In genomic region chr19:50823389-50824042, GRCh38 we compare ENCODE assay signal across 32 cellular contexts. TPM values are rescaled to one million over a fixed set of nuclear protein-coding genes. Genes with fewer than 3 reads are reported as not detected.
DNase-seq lines count a peak whose midpoint lies in the region; ATAC-seq, FAIRE-seq and TF ChIP-seq lines count a peak whose summit lies in the region.
"Had no signal": no experiment of that assay in that cellular context is flagged by ENCODE, and none has a peak within 500 bp of the region (broad histone marks: within the 10 kb centered on the region; RNA-seq: fewer than 3 reads in every experiment).

TSS of gene KLK1 (minus strand) at chr19:50823787. CDS start at chr19:50823748, 39 bp downstream.

- H3K79me1 ChIP-seq in trophoblast cell (ENCODE audit: low read length): no peaks in the 10 kb centered on the region
- H3K79me1 ChIP-seq in mesenchymal stem cell (replicated peaks; ENCODE audit: low read length, poor library complexity, severe bottlenecking): no peaks in the 10 kb centered on the region

- H2BK5ac ChIP-seq in trophoblast cell (ENCODE audit: low read depth, low read length, poor library complexity) (no peak within 1 kb of the TSS), mesenchymal stem cell (ENCODE audit: low read depth, low read length, poor library complexity, severe bottlenecking) (no peak within 1 kb of the TSS)

- H2BK120ac ChIP-seq in trophoblast cell (ENCODE audit: insufficient read depth, low read length, poor library complexity) (no peak within 1 kb of the TSS), mesenchymal stem cell (ENCODE audit: low read depth, low read length) (no peak within 1 kb of the TSS)

- H3K9me3 Mint-ChIP-seq in CD8-positive, alpha-beta memory T cell: peaks cover 0 to 2% (median 0%) of the 10 kb centered on the region in 5 donors
- H3K9me3 Mint-ChIP-seq in T-cell: no peaks in the 10 kb centered on the region
- H3K9me3 Mint-ChIP-seq: activated CD4-positive, alpha-beta memory T cell treated with anti-CD3 and anti-CD28 coated beads for 36 hours; effector memory CD8-positive, alpha-beta T cell; stimulated activated naive CD8-positive, alpha-beta T cell treated with anti-CD3 and anti-CD28 coated beads, Interleukin-15, Interleukin-2, amounts not matched to agents 100 ng/mL and 50 ng/mL, for 24 hours had no signal

- H3K36me3 ChIP-seq in CD8-positive, alpha-beta memory T cell (ENCODE audit: insufficient read depth, low read length): no peaks in the 10 kb centered on the region
- H3K36me3 ChIP-seq in Peyer's patch (no peaks in the 10 kb centered on the region), small intestine (ENCODE audit: control insufficient read depth in 2 of 2, insufficient read depth in 2 of 2, low read length in 2 of 2) (no peaks in the 10 kb centered on the region), trophoblast cell (ENCODE audit: control insufficient read depth in 1 of 2, insufficient read depth in 2 of 2, low read length in 2 of 2) (no peaks in the 10 kb centered on the region), mesenchymal stem cell (ENCODE audit: control insufficient read depth in 1 of 2, insufficient read depth in 2 of 2, low read depth in 1 of 2, low read length in 2 of 2) (no peaks in the 10 kb centered on the region)
- H3K36me3 ChIP-seq: BE2C, prostate gland had no signal

- POLR2A ChIA-PET in CD8-positive, alpha-beta memory T cell (lab: Charles Lee): no interaction called here
- POLR2A ChIA-PET in T-cell (lab: Charles Lee): no interaction called here

- H2AK5ac ChIP-seq in trophoblast cell (ENCODE audit: low read length) (no peak within 1 kb of the TSS), mesenchymal stem cell (ENCODE audit: low read length, severe bottlenecking) (no peak within 1 kb of the TSS)

- H3K27me3 ChIP-seq in CD8-positive, alpha-beta memory T cell (ENCODE audit: insufficient read depth, low read length, poor library complexity, severe bottlenecking): peaks cover 20% of the 10 kb centered on the region
- no peaks in the 10 kb centered on the region for H3K27me3 ChIP-seq in Peyer's patch
- peaks cover 0 to 16% of the 10 kb centered on the region in 2 donors for H3K27me3 ChIP-seq in small intestine (ENCODE audit: control insufficient read depth in 2 of 2, insufficient read depth in 2 of 2, low read length in 2 of 2)
- H3K27me3 ChIP-seq in trophoblast cell (ENCODE audit: insufficient read depth, low read length): peaks cover 19% of the 10 kb centered on the region
- peaks cover 34 to 63% of the 10 kb centered on the region in 2 experiments for H3K27me3 ChIP-seq in mesenchymal stem cell (ENCODE audit: control insufficient read depth in 1 of 2, insufficient read depth in 1 of 2, low read length in 2 of 2)
- H3K27me3 ChIP-seq: BE2C had no signal

- ATAC-seq in T-cell (replicated peaks in 1 of 4): no peak
- ATAC-seq: effector memory CD8-positive, alpha-beta T cell; HepG2; PC-3 had no signal

- H2BK12ac ChIP-seq in trophoblast cell (ENCODE audit: low read length): no peak within 1 kb of the TSS
- H2BK12ac ChIP-seq in mesenchymal stem cell (ENCODE audit: low read length in 2 of 2): no peak within 1 kb of the TSS

- FAIRE-seq in small intestine (lab: Jason Lieb, UNC): no peak
- FAIRE-seq: bronchial epithelial cell, colon, HepG2 had no signal

- H3K9me3 ChIP-seq in CD8-positive, alpha-beta memory T cell (ENCODE audit: low read length): no peaks in the 10 kb centered on the region
- H3K9me3 ChIP-seq in Peyer's patch (no peaks in the 10 kb centered on the region), small intestine (ENCODE audit: control insufficient read depth, low read depth) (no peaks in the 10 kb centered on the region), trophoblast cell (ENCODE audit: insufficient read depth, low read depth, low read length) (peaks cover 19% of the 10 kb centered on the region), mesenchymal stem cell (ENCODE audit: control insufficient read depth, low read length) (no peaks in the 10 kb centered on the region)
- H3K9me3 ChIP-seq: BE2C, prostate gland had no signal

- H3K27ac ChIP-seq in CD8-positive, alpha-beta memory T cell (ENCODE audit: low read depth, low read length): peak within 1 kb of the TSS; percentile 57
- H3K27ac ChIP-seq in Peyer's patch (peak within 1 kb of the TSS in 2 of 4 donors; percentile 56 to 62), small intestine (ENCODE audit: low read depth in 1 of 2, low read length in 1 of 2) (no peak within 1 kb of the TSS), trophoblast cell (ENCODE audit: low read depth, low read length) (no peak within 1 kb of the TSS), mesenchymal stem cell (ENCODE audit: low read length, poor library complexity, severe bottlenecking) (no peak within 1 kb of the TSS)
- H3K27ac ChIP-seq: GM23248, prostate gland had no signal

- TF ChIP-seq CTCF in Peyer's patch (IDR thresholded peaks at IDR 0.05): no peak

- no peaks in the 10 kb centered on the region for H3K79me2 ChIP-seq in trophoblast cell (ENCODE audit: control insufficient read depth, insufficient read depth, low read length, poor library complexity)

- CTCF ChIA-PET in CD8-positive, alpha-beta memory T cell (lab: Charles Lee): no interaction called here
- CTCF ChIA-PET in T-cell (lab: Charles Lee): interaction anchor here in 1 of 2 donors (0.5 kb wide), 1 partner anchor 281 kb away, joined by 3 read pairs; no protein-coding TSS in a partner anchor

- no peak within 1 kb of the TSS for H4K12ac ChIP-seq in trophoblast cell (ENCODE audit: low read depth, low read length)

- H3K27ac Mint-ChIP-seq in CD8-positive, alpha-beta memory T cell: peak within 1 kb of the TSS in 1 of 8 donors; percentile 30
- H3K27ac Mint-ChIP-seq in T-cell: peak within 1 kb of the TSS in 1 of 2 donors; percentile 48
- H3K27ac Mint-ChIP-seq: activated CD4-positive, alpha-beta memory T cell treated with anti-CD3 and anti-CD28 coated beads for 36 hours; effector memory CD8-positive, alpha-beta T cell; stimulated activated naive CD8-positive, alpha-beta T cell treated with anti-CD3 and anti-CD28 coated beads, Interleukin-15, Interleukin-2, amounts not matched to agents 100 ng/mL and 50 ng/mL, for 24 hours had no signal

- WGBS in small intestine, 3 donors: 24 to 53% (median 26%) methylated on average over 13 to 14 of the region's 14 CpGs
- WGBS in trophoblast cell (ENCODE audit: extremely low coverage, insufficient coverage, insufficient read length): no CpG with 5 or more reads among the region's 14 CpGs
- 64% methylated on average over 9 of the region's 14 CpGs for WGBS in mesenchymal stem cell

- H3K4ac ChIP-seq in trophoblast cell (ENCODE audit: low read depth, low read length): no peak within 1 kb of the TSS
- H3K4ac ChIP-seq in mesenchymal stem cell (ENCODE audit: low read depth in 1 of 2, low read length in 2 of 2): no peak within 1 kb of the TSS

- H3K4me2 ChIP-seq in trophoblast cell (ENCODE audit: low read length) (no peak within 1 kb of the TSS), mesenchymal stem cell (ENCODE audit: low read length, poor library complexity, severe bottlenecking) (no peak within 1 kb of the TSS)

- peaks cover 5% of the 10 kb centered on the region for H3K4me1 ChIP-seq in CD8-positive, alpha-beta memory T cell (ENCODE audit: insufficient read depth, low read length)
- peaks cover 0 to 13% (median 7%) of the 10 kb centered on the region in 4 donors for H3K4me1 ChIP-seq in Peyer's patch
- H3K4me1 ChIP-seq in small intestine (ENCODE audit: control insufficient read depth in 2 of 2, insufficient read depth in 1 of 2, low read depth in 1 of 2, low read length in 1 of 2): peaks cover 0 to 2% of the 10 kb centered on the region in 2 donors
- H3K4me1 ChIP-seq in trophoblast cell (ENCODE audit: control insufficient read depth in 1 of 2, insufficient read depth in 2 of 2, low read length in 2 of 2): no peaks in the 10 kb centered on the region
- H3K4me1 ChIP-seq in mesenchymal stem cell (ENCODE audit: control insufficient read depth, insufficient read depth, low read depth, low read length): no peaks in the 10 kb centered on the region
- H3K4me1 ChIP-seq: prostate gland had no signal

- no peak within 1 kb of the TSS for H3K14ac ChIP-seq in trophoblast cell (ENCODE audit: low read length)
- H3K14ac ChIP-seq in mesenchymal stem cell (ENCODE audit: low read length in 2 of 2): peak within 1 kb of the TSS in 1 of 2 experiments; percentile 38

- H3K36me3 Mint-ChIP-seq in CD8-positive, alpha-beta memory T cell: peaks cover 0 to 5% (median 0%) of the 10 kb centered on the region in 3 donors
- no peaks in the 10 kb centered on the region for H3K36me3 Mint-ChIP-seq in T-cell
- H3K36me3 Mint-ChIP-seq: activated CD4-positive, alpha-beta memory T cell treated with anti-CD3 and anti-CD28 coated beads for 36 hours had no signal

- H4K91ac ChIP-seq in trophoblast cell (ENCODE audit: low read depth, low read length): no peak within 1 kb of the TSS
- no peak within 1 kb of the TSS for H4K91ac ChIP-seq in mesenchymal stem cell (ENCODE audit: low read length)

- peaks cover 27 to 73% of the 10 kb centered on the region in 2 donors for H3K27me3 Mint-ChIP-seq in CD8-positive, alpha-beta memory T cell
- peaks cover 65 to 68% of the 10 kb centered on the region in 2 donors for H3K27me3 Mint-ChIP-seq in T-cell

- H3K9ac ChIP-seq in trophoblast cell (ENCODE audit: low read length): no peak within 1 kb of the TSS
- H3K9ac ChIP-seq in mesenchymal stem cell (ENCODE audit: low read length): no peak within 1 kb of the TSS
- H3K9ac ChIP-seq: GM23248 had no signal

- H2BK15ac ChIP-seq in mesenchymal stem cell (ENCODE audit: low read depth, poor library complexity, severe bottlenecking): no peak within 1 kb of the TSS

- no peak within 1 kb of the TSS for H3K4me3 Mint-ChIP-seq in CD8-positive, alpha-beta memory T cell
- H3K4me3 Mint-ChIP-seq in T-cell: no peak within 1 kb of the TSS
- H3K4me3 Mint-ChIP-seq: activated CD4-positive, alpha-beta memory T cell treated with anti-CD3 and anti-CD28 coated beads for 36 hours; effector memory CD8-positive, alpha-beta T cell; stimulated activated naive CD8-positive, alpha-beta T cell treated with anti-CD3 and anti-CD28 coated beads, Interleukin-15, Interleukin-2, amounts not matched to agents 100 ng/mL and 50 ng/mL, for 24 hours had no signal

- no peak for TF ChIP-seq POLR2A in Peyer's patch (IDR thresholded peaks at IDR 0.05)

- no peak within 1 kb of the TSS for H3K18ac ChIP-seq in trophoblast cell (ENCODE audit: low read length)
- no peak within 1 kb of the TSS for H3K18ac ChIP-seq in mesenchymal stem cell (ENCODE audit: low read depth in 1 of 2, low read length in 2 of 2)

- no peak within 1 kb of the TSS for H3K4me3 ChIP-seq in CD8-positive, alpha-beta memory T cell (ENCODE audit: low read length)
- H3K4me3 ChIP-seq in Peyer's patch (no peak within 1 kb of the TSS), small intestine (ENCODE audit: low read depth in 1 of 2, low read length in 2 of 2) (no peak within 1 kb of the TSS), trophoblast cell (ENCODE audit: low read depth, low read length) (no peak within 1 kb of the TSS), mesenchymal stem cell (ENCODE audit: insufficient read depth in 1 of 2, low read depth in 1 of 2, low read length in 2 of 2) (no peak within 1 kb of the TSS)
- H3K4me3 ChIP-seq: GM23248, prostate gland had no signal

- H2AFZ ChIP-seq in trophoblast cell (ENCODE audit: insufficient read depth, low read length, poor library complexity): no peak within 1 kb of the TSS
- no peak within 1 kb of the TSS for H2AFZ ChIP-seq in mesenchymal stem cell (ENCODE audit: low read depth, low read length)
- H2AFZ ChIP-seq: GM23248 had no signal

- H4K8ac ChIP-seq in trophoblast cell (ENCODE audit: low read depth, low read length) (no peak within 1 kb of the TSS), mesenchymal stem cell (ENCODE audit: low read length) (no peak within 1 kb of the TSS)

- DNase-seq in CD8-positive, alpha-beta memory T cell: no peak
- DNase-seq in Peyer's patch (peak in 2 of 3 donors; percentile 73 to 80), epidermal melanocyte (ENCODE audit: insufficient read length, low spot score) (peak; percentile 5), small intestine (peak; percentile 80), T-cell (no peak), trophoblast cell (no peak), putamen (ENCODE audit: low spot score) (no peak), mesenchymal stem cell (no peak)
- DNase-seq: ACHN; activated CD4-positive, alpha-beta memory T cell treated with anti-CD3 and anti-CD28 coated beads for 36 hours; activated CD4-positive, CD25-positive, alpha-beta regulatory T cell; activated CD8-positive, alpha-beta memory T cell treated with anti-CD3 and anti-CD28 coated beads, Interleukin-2, amount 50 U/mL, for 4 hours; activated naive CD4-positive, alpha-beta T cell treated with anti-CD3 and anti-CD28 coated beads, Interleukin-2, amount 50 U/mL, for 16 hours; BE2C; COR-L47; DND-41; effector memory CD8-positive, alpha-beta T cell; GM23248; NCI-H1048; NCI-H1694 treated with DMSO at 0.1 percent for 48 hours; NCI-H2171 treated with DMSO at 0.1 percent for 48 hours; NCI-H524 treated with DMSO at 0.1 percent for 48 hours; NK-92 treated with Interleukin-12 subunit alpha and Interleukin-12 subunit beta, amount 100 ng/mL, for 24 hours; PC-3; SHP77 treated with DMSO at 0.1 percent for 48 hours; SW 1271 had no signal

- peaks cover 11 to 21% (median 12%) of the 10 kb centered on the region in 3 donors for H3K4me1 Mint-ChIP-seq in CD8-positive, alpha-beta memory T cell
- peaks cover 18 to 26% (median 23%) of the 10 kb centered on the region in 3 donors for H3K4me1 Mint-ChIP-seq in T-cell

- no peak within 1 kb of the TSS for H3K23ac ChIP-seq in trophoblast cell (ENCODE audit: low read length)
- no peak within 1 kb of the TSS for H3K23ac ChIP-seq in mesenchymal stem cell (ENCODE audit: low read length in 2 of 2)

RNA-seq across cellular contexts. Expression of gene KLK1, which starts in this region (rescaled TPM):
- under 1 TPM; 0.27 to 0.39 TPM for total RNA-seq in CD8-positive, alpha-beta memory T cell
- not detected for polyA plus RNA-seq in CD8-positive, alpha-beta memory T cell
- total RNA-seq in Peyer's patch (10 to 100 TPM; 24.5 to 60.2 (median 47.3) TPM), T-cell (under 1 TPM in 3 of 5 donors, not detected in 2; 0.59 to 0.96 (median 0.60) TPM)
- 10 to 100 TPM; 12.5 to 45.6 (median 14.1) TPM for polyA plus RNA-seq in small intestine
- polyA plus RNA-seq in trophoblast cell (2013): 0.11 TPM in 1 of 2 replicates, not detected in the other
- polyA plus RNA-seq in mesenchymal stem cell (2013, experiment 1 of 2): 0.32 TPM
- polyA plus RNA-seq in mesenchymal stem cell (2013, experiment 2 of 2): 0.11 TPM
- total RNA-seq: bronchial epithelial cell, fibroblast of villous mesenchyme, GM23248, HepG2, PC-3 had no signal
- polyA plus RNA-seq: GM23248, HepG2 had no signal

Comparison
In these comparisons a context has a peak if more than half of its experiments do, and no peak if none do; other contexts are left out.
1. RNA of gene KLK1 (total RNA-seq): 24.5 to 60.2 TPM in Peyer's patch; 0.59 to 0.96 TPM in T-cell and 0.27 to 0.39 TPM in CD8-positive, alpha-beta memory T cell; every median in the first group is over 10 times any median in the second.
2. RNA of gene KLK1 (polyA plus RNA-seq): 12.5 to 45.6 TPM in small intestine; not detected in CD8-positive, alpha-beta memory T cell (single experiment); every median in the first group is over 10 times any median in the second.
3. DNase-seq: peak in Peyer's patch (2 of 3), epidermal melanocyte (single experiment) and small intestine (single experiment); none in CD8-positive, alpha-beta memory T cell (0 of 5), T-cell (0 of 34), trophoblast cell (0 of 2), putamen (single experiment) and mesenchymal stem cell (single experiment).